21 cellular contexts compared by ENCODE assay signal in the genomic region with DNA sequence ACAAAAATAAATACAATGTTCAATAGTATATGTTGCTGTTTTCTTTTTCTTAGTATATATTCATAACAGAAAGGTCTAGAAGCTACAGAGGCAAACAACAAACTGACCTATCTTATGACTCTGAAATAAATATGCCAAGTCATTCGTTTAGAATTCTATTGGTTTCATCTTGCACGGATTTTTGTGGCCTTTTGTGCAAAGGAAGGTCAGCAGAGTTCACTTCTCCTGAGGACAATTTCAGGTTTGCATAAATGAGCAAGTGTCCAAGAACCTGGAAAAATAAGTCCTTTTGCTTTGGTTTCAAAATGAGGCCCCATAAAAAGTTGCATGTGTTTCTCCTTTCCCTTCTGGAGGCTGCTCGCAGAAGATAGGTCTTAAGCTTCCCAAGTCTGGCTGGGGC.
DNase-seq lines count a peak whose midpoint lies in the region; ATAC-seq and TF ChIP-seq lines count a peak whose summit lies in the region.
"Had no signal": no experiment of that assay in that cellular context is flagged by ENCODE, and none has a peak within 500 bp of the region (broad histone marks: within the 10 kb centered on the region; RNA-seq: fewer than 3 reads in every experiment).

No MANE protein-coding gene starts in this region.

- H3K36me3 ChIP-seq in BJ (ENCODE audit: control insufficient read depth, insufficient read depth, low read length), result 0 out of 2 replicates have a peak, but pooled peaks cover 2% of the 10 kb centered on the region
- H3K36me3 ChIP-seq: adrenal gland, colonic mucosa, gastroesophageal sphincter had no signal

- DNase-seq in BJ (ENCODE audit: low read depth) (peak; percentile 92), M059J (ENCODE audit: low read depth) (peak; percentile 96), fibroblast of gingiva (ENCODE audit: low read depth) (peak; percentile 87), skeletal muscle cell (ENCODE audit: low read depth) (peak; percentile 77), CD1c-positive myeloid dendritic cell (ENCODE audit: extremely low spot score) (no peak)
- no peak for DNase-seq in activated CD4-positive, alpha-beta T cell treated with anti-CD3 and anti-CD28 coated beads, Interleukin-2, amount 10 ng/mL, durations not matched to agents 24 days and 14 days
- DNase-seq: activated B cell treated with CpG ODN at 0.5 μM for 24 hours; activated CD8-positive, alpha-beta memory T cell treated with anti-CD3 and anti-CD28 coated beads, Interleukin-2, amount 10 ng/mL, durations not matched to agents 7 days and 5 days; adrenal gland; colonic mucosa; mucosa of descending colon; NCI-H2029; NCI-H510A treated with DMSO at 0.1 percent for 48 hours; stimulated activated CD4-positive, alpha-beta T cell treated with anti-CD3 and anti-CD28 coated beads, Interleukin-4, amount 100 ng/mL, for 4 hours; stimulated activated CD8-positive, alpha-beta memory T cell treated with anti-CD3 and anti-CD28 coated beads, Interleukin-4, amount 100 ng/mL, for 48 hours had no signal

- POLR2A ChIA-PET in BJ (lab: Charles Lee), result interaction anchor here (0.7 kb wide), 1 partner anchor 42 kb away, joined by 3 read pairs; no protein-coding TSS in a partner anchor

- intact Hi-C loops in activated CD4-positive, alpha-beta T cell treated with anti-CD3 and anti-CD28 coated beads, Interleukin-2, amount 10 ng/mL, durations not matched to agents 24 days and 14 days (cut with micrococcal nuclease), result no loop called here

- CTCF ChIA-PET in BJ (lab: Yijun Ruan, JAX), result interaction anchor here (0.7 to 1.1 kb wide), 2 partner anchors 15 to 149 kb away, joined by 3 read pairs; no protein-coding TSS in a partner anchor

- H3K4me3 ChIP-seq in BJ (ENCODE audit: low read depth, low read length) (no peak overlapping the region), skeletal muscle cell (ENCODE audit: low read depth, low read length) (no peak overlapping the region)
- H3K4me3 ChIP-seq: adrenal gland, colonic mucosa, gastroesophageal sphincter, mucosa of descending colon had no signal

- H3K27me3 Mint-ChIP-seq in activated CD4-positive, alpha-beta T cell treated with anti-CD3 and anti-CD28 coated beads, Interleukin-2, amount 10 ng/mL, durations not matched to agents 24 days and 14 days, result no peaks in the 10 kb centered on the region
- H3K27me3 Mint-ChIP-seq: activated CD8-positive, alpha-beta memory T cell treated with anti-CD3 and anti-CD28 coated beads, Interleukin-2, amount 10 ng/mL, durations not matched to agents 7 days and 5 days had no signal

- no peak overlapping the region for H3K27ac Mint-ChIP-seq in activated CD4-positive, alpha-beta T cell treated with anti-CD3 and anti-CD28 coated beads, Interleukin-2, amount 10 ng/mL, durations not matched to agents 24 days and 14 days
- H3K27ac Mint-ChIP-seq: activated B cell treated with CpG ODN at 0.5 μM for 24 hours; activated CD8-positive, alpha-beta memory T cell treated with anti-CD3 and anti-CD28 coated beads, Interleukin-2, amount 10 ng/mL, durations not matched to agents 7 days and 5 days; activated T-helper 2 cell treated with anti-CD3 and anti-CD28 coated beads, Interferon-gamma antibody, Interleukin-2, Interleukin-4, amounts not matched to agents 10 μg/mL and 5 μg/mL and 100 μg/mL, durations not matched to agents 14 hours and 24 hours and 36 hours; T-helper 1 cell treated with Interleukin-12 subunit alpha and Interleukin-12 subunit beta and Interleukin-4 antibody, amounts not matched to agents 30 μg/mL and 1 μg/mL, for 36 hours had no signal

- ATAC-seq in HG03460 (IDR thresholded peaks at IDR 0.05; ENCODE audit: unreplicated experiment) (no peak), GM18498 (IDR thresholded peaks at IDR 0.05; ENCODE audit: unreplicated experiment) (no peak)
- ATAC-seq: activated CD8-positive, alpha-beta memory T cell treated with anti-CD3 and anti-CD28 coated beads, Interleukin-2, amount 10 ng/mL, durations not matched to agents 7 days and 5 days; gastroesophageal sphincter; mucosa of descending colon; Right ventricle myocardium inferior had no signal

- no peaks in the 10 kb centered on the region for H3K36me3 Mint-ChIP-seq in activated CD4-positive, alpha-beta T cell treated with anti-CD3 and anti-CD28 coated beads, Interleukin-2, amount 10 ng/mL, durations not matched to agents 24 days and 14 days (ENCODE audit: low read depth)
- H3K36me3 Mint-ChIP-seq: activated CD8-positive, alpha-beta memory T cell treated with anti-CD3 and anti-CD28 coated beads, Interleukin-2, amount 10 ng/mL, durations not matched to agents 7 days and 5 days had no signal

- no peaks in the 10 kb centered on the region for H3K27me3 ChIP-seq in BJ (ENCODE audit: control insufficient read depth, insufficient read depth, low read length)
- H3K27me3 ChIP-seq: adrenal gland, colonic mucosa, gastroesophageal sphincter had no signal

- H3K4me1 Mint-ChIP-seq in activated CD4-positive, alpha-beta T cell treated with anti-CD3 and anti-CD28 coated beads, Interleukin-2, amount 10 ng/mL, durations not matched to agents 24 days and 14 days, result no peaks in the 10 kb centered on the region
- H3K4me1 Mint-ChIP-seq: activated B cell treated with CpG ODN at 0.5 μM for 24 hours; activated CD8-positive, alpha-beta memory T cell treated with anti-CD3 and anti-CD28 coated beads, Interleukin-2, amount 10 ng/mL, durations not matched to agents 7 days and 5 days had no signal

- TF ChIP-seq CTCF in BJ (IDR thresholded peaks at IDR 0.05; ENCODE audit: insufficient read depth, low read depth, low read length), result no peak

- peaks cover 4% of the 10 kb centered on the region for H3K9me3 Mint-ChIP-seq in activated CD4-positive, alpha-beta T cell treated with anti-CD3 and anti-CD28 coated beads, Interleukin-2, amount 10 ng/mL, durations not matched to agents 24 days and 14 days
- H3K9me3 Mint-ChIP-seq: activated T-helper 2 cell treated with anti-CD3 and anti-CD28 coated beads, Interferon-gamma antibody, Interleukin-2, Interleukin-4, amounts not matched to agents 10 μg/mL and 5 μg/mL and 100 μg/mL, durations not matched to agents 14 hours and 24 hours and 36 hours had no signal

- no peak overlapping the region for H3K4me3 Mint-ChIP-seq in activated CD4-positive, alpha-beta T cell treated with anti-CD3 and anti-CD28 coated beads, Interleukin-2, amount 10 ng/mL, durations not matched to agents 24 days and 14 days
- H3K4me3 Mint-ChIP-seq: activated B cell treated with CpG ODN at 0.5 μM for 24 hours; activated CD8-positive, alpha-beta memory T cell treated with anti-CD3 and anti-CD28 coated beads, Interleukin-2, amount 10 ng/mL, durations not matched to agents 7 days and 5 days; T-helper 1 cell treated with Interleukin-12 subunit alpha and Interleukin-12 subunit beta and Interleukin-4 antibody, amounts not matched to agents 30 μg/mL and 1 μg/mL, for 36 hours had no signal

Comparison
In these comparisons a context has a peak if more than half of its experiments do, and no peak if none do; other contexts are left out.
1. DNase-seq: peak in BJ (single experiment), M059J (single experiment), fibroblast of gingiva (single experiment) and skeletal muscle cell (single experiment); none in CD1c-positive myeloid dendritic cell (single experiment) and activated CD4-positive, alpha-beta T cell treated with anti-CD3 and anti-CD28 coated beads, Interleukin-2, amount 10 ng/mL, durations not matched to agents 24 days and 14 days (single experiment).